ENCODE assay signal across 10 cellular contexts in the genomic region with DNA sequence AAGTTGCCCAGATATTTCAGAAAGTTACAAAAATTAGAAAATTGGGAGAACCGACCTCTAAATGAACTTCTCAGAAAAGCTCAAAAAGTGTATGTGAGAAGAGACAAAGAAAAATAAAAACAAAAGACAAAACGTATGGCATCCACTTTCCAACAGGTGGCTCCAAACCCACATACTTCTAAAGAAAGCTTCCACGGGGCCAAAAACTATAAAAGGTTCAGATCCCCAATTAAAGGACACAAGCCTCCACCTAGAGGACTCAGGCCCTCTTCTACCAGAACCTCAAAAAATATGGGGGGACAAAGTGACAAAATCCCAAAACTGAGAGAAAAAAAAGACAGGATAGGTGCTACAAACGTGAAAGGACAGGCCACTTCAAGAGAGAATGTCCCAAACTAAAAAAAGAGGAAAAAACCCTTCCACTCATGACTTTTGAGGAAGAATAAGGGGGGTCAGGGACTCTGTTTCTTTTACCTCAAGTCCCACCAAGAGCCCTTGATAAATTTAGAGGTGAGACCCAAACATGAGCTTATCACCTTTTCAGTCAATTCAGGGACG. TPM values are rescaled to one million over a fixed set of nuclear protein-coding genes. Genes with fewer than 3 reads are reported as not detected.
DNase-seq lines count a peak whose midpoint lies in the region; ATAC-seq and TF ChIP-seq lines count a peak whose summit lies in the region.
"Had no signal": no experiment of that assay in that cellular context is flagged by ENCODE, and none has a peak within 500 bp of the region (broad histone marks: within the 10 kb centered on the region; RNA-seq: fewer than 3 reads in every experiment).

No MANE protein-coding gene starts in this region.

- H3K4me3 ChIP-seq in BE2C (ENCODE audit: low read depth, low read length) = no peak overlapping the region
- no peak overlapping the region for H3K4me3 ChIP-seq in GM23338
- H3K4me3 ChIP-seq in hepatocyte = no peak overlapping the region
- H3K4me3 ChIP-seq in uterus = no peak overlapping the region

- H3K79me2 ChIP-seq in GM23338 (replicated peaks; ENCODE audit: insufficient read depth) = no peaks in the 10 kb centered on the region
- H3K79me2 ChIP-seq in hepatocyte = no peaks in the 10 kb centered on the region

- H2AFZ ChIP-seq in GM23338 (no peak overlapping the region), hepatocyte (no peak overlapping the region)

- intact Hi-C loops in uterus (cut with DNase I; ENCODE audit: low total_unique reads) = no loop called here

- peaks cover 5% of the 10 kb centered on the region for H3K27me3 Mint-ChIP-seq in GM23338 (ENCODE audit: insufficient read depth, low read depth, poor library complexity)

- no peaks in the 10 kb centered on the region for H3K4me1 Mint-ChIP-seq in GM23338
- H3K4me1 Mint-ChIP-seq: central memory CD8-positive, alpha-beta T cell had no signal

- H3K9me3 Mint-ChIP-seq in GM23338 = peaks cover 12% of the 10 kb centered on the region

- H4K20me1 ChIP-seq in GM23338 (replicated peaks; ENCODE audit: insufficient read depth) = no peaks in the 10 kb centered on the region
- no peaks in the 10 kb centered on the region for H4K20me1 ChIP-seq in hepatocyte (ENCODE audit: insufficient read depth, poor library complexity, severe bottlenecking)

- no peak for TF ChIP-seq POLR2A in uterus (IDR thresholded peaks at IDR 0.05)

- H3K36me3 Mint-ChIP-seq in GM23338 (ENCODE audit: low read depth) = peaks cover 3% of the 10 kb centered on the region; the same call in 1 of the 3 replicates

- no peaks in the 10 kb centered on the region for H3F3A ChIP-seq in GM23338 (replicated peaks; ENCODE audit: low read depth)

- ATAC-seq in GM23338 = peak; percentile 62
- no peak for ATAC-seq in GM21528 (IDR thresholded peaks at IDR 0.05; ENCODE audit: low FRiP score, unreplicated experiment)

- H3K36me3 ChIP-seq in BE2C (no peaks in the 10 kb centered on the region), GM23338 (ENCODE audit: insufficient read depth) (no peaks in the 10 kb centered on the region; the same call in 1 of the 2 replicates), hepatocyte (replicated peaks; ENCODE audit: insufficient read depth, low read depth) (no peaks in the 10 kb centered on the region), uterus (no peaks in the 10 kb centered on the region)

- no peaks in the 10 kb centered on the region for H3K9me2 ChIP-seq in GM23338 (ENCODE audit: insufficient read depth)
- no peaks in the 10 kb centered on the region for H3K9me2 ChIP-seq in hepatocyte (replicated peaks; ENCODE audit: insufficient read depth)

- H3K27me3 ChIP-seq in BE2C (no peaks in the 10 kb centered on the region), GM23338 (ENCODE audit: insufficient read depth) (no peaks in the 10 kb centered on the region), hepatocyte (no peaks in the 10 kb centered on the region), uterus (no peaks in the 10 kb centered on the region)

- H3K4me3 Mint-ChIP-seq in GM23338 = no peak overlapping the region
- H3K4me3 Mint-ChIP-seq: central memory CD8-positive, alpha-beta T cell had no signal

- WGBS in hepatocyte (ENCODE audit: low lambda C conversion rate, missing lambda C conversion rate) = 41% methylated on average over 5 of the region's 5 CpGs

- H3K4me1 ChIP-seq in BE2C (no peaks in the 10 kb centered on the region), GM23338 (ENCODE audit: insufficient read depth) (no peaks in the 10 kb centered on the region), hepatocyte (ENCODE audit: insufficient read depth) (no peaks in the 10 kb centered on the region), uterus (no peaks in the 10 kb centered on the region)

- no peaks in the 10 kb centered on the region for H3K9me3 ChIP-seq in BE2C
- H3K9me3 ChIP-seq in hepatocyte (ENCODE audit: low read depth) = no peaks in the 10 kb centered on the region
- H3K9me3 ChIP-seq in uterus = no peaks in the 10 kb centered on the region

- TF ChIP-seq CTCF in BE2C (IDR thresholded peaks at IDR 0.05; ENCODE audit: low read depth, low read length) (peak; percentile 24; the same call in 1 of the 2 replicates), GM23338 (conservative IDR thresholded peaks at IDR 0.05; ENCODE audit: low read depth in 2 of 2) (peak; percentile 70 to 75), hepatocyte (IDR thresholded peaks at IDR 0.05; ENCODE audit: poor library complexity) (peak; percentile 61), uterus (IDR thresholded peaks at IDR 0.05) (peak in 1 of 4 experiments; percentile 18)

- H3K4me2 ChIP-seq in GM23338 (no peak overlapping the region), hepatocyte (no peak overlapping the region)

- H3K27ac ChIP-seq in GM23338 (ENCODE audit: low read depth) = no peak overlapping the region
- no peak overlapping the region for H3K27ac ChIP-seq in hepatocyte
- no peak overlapping the region for H3K27ac ChIP-seq in uterus

- no peak overlapping the region for H3K27ac Mint-ChIP-seq in GM23338

- no peak for DNase-seq in BE2C
- DNase-seq in GM23338 (ENCODE audit: low spot score) = peak; percentile 75
- peak; percentile 39 for DNase-seq in OCI-M1 (lab: John Stamatoyannopoulos, UW)
- peak; percentile 25 for DNase-seq in hepatocyte (ENCODE audit: low spot score)
- no peak for DNase-seq in T-helper 9 cell
- DNase-seq in uterus = no peak
- DNase-seq in activated CD4-positive, alpha-beta T cell treated with anti-CD3 and anti-CD28 coated beads, Interleukin-2, amount 50 U/mL, for 4 hours = no peak

TF ChIP-seq in GM23338, 12 proteins besides CTCF, POLR2A, EP300 and RAD21 (continues in another document):
- no peak for TF ChIP-seq STAT1 (IDR thresholded peaks at IDR 0.05; ENCODE audit: unreplicated experiment)
- no peak for TF ChIP-seq NANOG (IDR thresholded peaks at IDR 0.05; ENCODE audit: borderline replicate concordance)
- TF ChIP-seq, protein P1, sequence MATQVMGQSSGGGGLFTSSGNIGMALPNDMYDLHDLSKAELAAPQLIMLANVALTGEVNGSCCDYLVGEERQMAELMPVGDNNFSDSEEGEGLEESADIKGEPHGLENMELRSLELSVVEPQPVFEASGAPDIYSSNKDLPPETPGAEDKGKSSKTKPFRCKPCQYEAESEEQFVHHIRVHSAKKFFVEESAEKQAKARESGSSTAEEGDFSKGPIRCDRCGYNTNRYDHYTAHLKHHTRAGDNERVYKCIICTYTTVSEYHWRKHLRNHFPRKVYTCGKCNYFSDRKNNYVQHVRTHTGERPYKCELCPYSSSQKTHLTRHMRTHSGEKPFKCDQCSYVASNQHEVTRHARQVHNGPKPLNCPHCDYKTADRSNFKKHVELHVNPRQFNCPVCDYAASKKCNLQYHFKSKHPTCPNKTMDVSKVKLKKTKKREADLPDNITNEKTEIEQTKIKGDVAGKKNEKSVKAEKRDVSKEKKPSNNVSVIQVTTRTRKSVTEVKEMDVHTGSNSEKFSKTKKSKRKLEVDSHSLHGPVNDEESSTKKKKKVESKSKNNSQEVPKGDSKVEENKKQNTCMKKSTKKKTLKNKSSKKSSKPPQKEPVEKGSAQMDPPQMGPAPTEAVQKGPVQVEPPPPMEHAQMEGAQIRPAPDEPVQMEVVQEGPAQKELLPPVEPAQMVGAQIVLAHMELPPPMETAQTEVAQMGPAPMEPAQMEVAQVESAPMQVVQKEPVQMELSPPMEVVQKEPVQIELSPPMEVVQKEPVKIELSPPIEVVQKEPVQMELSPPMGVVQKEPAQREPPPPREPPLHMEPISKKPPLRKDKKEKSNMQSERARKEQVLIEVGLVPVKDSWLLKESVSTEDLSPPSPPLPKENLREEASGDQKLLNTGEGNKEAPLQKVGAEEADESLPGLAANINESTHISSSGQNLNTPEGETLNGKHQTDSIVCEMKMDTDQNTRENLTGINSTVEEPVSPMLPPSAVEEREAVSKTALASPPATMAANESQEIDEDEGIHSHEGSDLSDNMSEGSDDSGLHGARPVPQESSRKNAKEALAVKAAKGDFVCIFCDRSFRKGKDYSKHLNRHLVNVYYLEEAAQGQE (IDR thresholded peaks at IDR 0.05; ENCODE audit: unreplicated experiment) = no peak
- no peak for TF ChIP-seq EZH2 (IDR thresholded peaks at IDR 0.05; ENCODE audit: low read depth, unreplicated experiment)
- TF ChIP-seq, protein P2, sequence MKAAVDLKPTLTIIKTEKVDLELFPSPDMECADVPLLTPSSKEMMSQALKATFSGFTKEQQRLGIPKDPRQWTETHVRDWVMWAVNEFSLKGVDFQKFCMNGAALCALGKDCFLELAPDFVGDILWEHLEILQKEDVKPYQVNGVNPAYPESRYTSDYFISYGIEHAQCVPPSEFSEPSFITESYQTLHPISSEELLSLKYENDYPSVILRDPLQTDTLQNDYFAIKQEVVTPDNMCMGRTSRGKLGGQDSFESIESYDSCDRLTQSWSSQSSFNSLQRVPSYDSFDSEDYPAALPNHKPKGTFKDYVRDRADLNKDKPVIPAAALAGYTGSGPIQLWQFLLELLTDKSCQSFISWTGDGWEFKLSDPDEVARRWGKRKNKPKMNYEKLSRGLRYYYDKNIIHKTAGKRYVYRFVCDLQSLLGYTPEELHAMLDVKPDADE (IDR thresholded peaks at IDR 0.05) = no peak
- no peak for TF ChIP-seq JUNB (IDR thresholded peaks at IDR 0.05; ENCODE audit: unreplicated experiment)
- no peak for TF ChIP-seq CREB1 (CRISPR knock-in tag; IDR thresholded peaks at IDR 0.05; ENCODE audit: low read depth)
- TF ChIP-seq ZNF331 (CRISPR knock-in tag; IDR thresholded peaks at IDR 0.05; ENCODE audit: low read depth) = no peak

RNA-seq across cellular contexts. Expression of a gene that starts 8.8 kb away (rescaled TPM):
- polyA plus RNA-seq in BE2C (2012; ENCODE audit: insufficient read depth, insufficient read length, low read depth) = not detected
- not detected in 2 replicates for total RNA-seq in GM23338 (2014; rRNA removed; shearing (Covaris generic))
- not detected in 2 replicates for polyA plus RNA-seq in GM23338 (2016; fragmentation: Nextera tagmentation; extraction: Ambion mirVana)
- total RNA-seq in hepatocyte = not detected in 2 replicates
- polyA plus RNA-seq in hepatocyte = not detected in 2 replicates
- total RNA-seq in uterus = 1 to 10 TPM in 1 of 4 donors, not detected in 3; 8.8 TPM
- total RNA-seq: pulmonary artery endothelial cell had no signal

RNA-seq across cellular contexts. Expression of a gene that starts 24.8 kb away (rescaled TPM):
- polyA plus RNA-seq in BE2C (2012; ENCODE audit: insufficient read depth, insufficient read length, low read depth) = not detected
- total RNA-seq in GM23338 (2014; rRNA removed; shearing (Covaris generic)) = not detected in 2 replicates
- polyA plus RNA-seq in GM23338 (2016; fragmentation: Nextera tagmentation; extraction: Ambion mirVana) = not detected in 2 replicates
- not detected in 2 replicates for total RNA-seq in hepatocyte
- not detected in 2 replicates for polyA plus RNA-seq in hepatocyte
- total RNA-seq in uterus = 1 to 10 TPM in 1 of 4 donors, not detected in 3; 1.9 TPM
- total RNA-seq: pulmonary artery endothelial cell had no signal

RNA-seq across cellular contexts. Expression of a gene that starts 27.3 kb away (rescaled TPM):
- not detected for polyA plus RNA-seq in BE2C (2012; ENCODE audit: insufficient read depth, insufficient read length, low read depth)
- not detected in 2 replicates for total RNA-seq in GM23338 (2014; rRNA removed; shearing (Covaris generic))
- polyA plus RNA-seq in GM23338 (2016; fragmentation: Nextera tagmentation; extraction: Ambion mirVana) (not detected in 2 replicates), hepatocyte (not detected in 2 replicates)
- total RNA-seq in hepatocyte (not detected in 2 replicates), uterus (not detected)
- total RNA-seq: pulmonary artery endothelial cell had no signal

RNA-seq across cellular contexts. Expression of a gene that starts 52.7 kb away (rescaled TPM):
- not detected for polyA plus RNA-seq in BE2C (2012; ENCODE audit: insufficient read depth, insufficient read length, low read depth)
- total RNA-seq in GM23338 (2014; rRNA removed; shearing (Covaris generic)) = not detected in 2 replicates
- polyA plus RNA-seq in GM23338 (2016; fragmentation: Nextera tagmentation; extraction: Ambion mirVana) (not detected in 2 replicates), hepatocyte (not detected in 2 replicates)
- total RNA-seq in hepatocyte (not detected in 2 replicates), uterus (not detected)
- total RNA-seq: pulmonary artery endothelial cell had no signal

Comparison
In these comparisons a context has a peak if more than half of its experiments do, and no peak if none do; other contexts are left out.
1. DNase-seq: peak in GM23338 (single experiment), OCI-M1 (single experiment) and hepatocyte (single experiment); none in BE2C (single experiment), T-helper 9 cell (single experiment), uterus (0 of 2) and activated CD4-positive, alpha-beta T cell treated with anti-CD3 and anti-CD28 coated beads, Interleukin-2, amount 50 U/mL, for 4 hours (0 of 2).